ENCODE assay signal across 16 cellular contexts in the genomic region with DNA sequence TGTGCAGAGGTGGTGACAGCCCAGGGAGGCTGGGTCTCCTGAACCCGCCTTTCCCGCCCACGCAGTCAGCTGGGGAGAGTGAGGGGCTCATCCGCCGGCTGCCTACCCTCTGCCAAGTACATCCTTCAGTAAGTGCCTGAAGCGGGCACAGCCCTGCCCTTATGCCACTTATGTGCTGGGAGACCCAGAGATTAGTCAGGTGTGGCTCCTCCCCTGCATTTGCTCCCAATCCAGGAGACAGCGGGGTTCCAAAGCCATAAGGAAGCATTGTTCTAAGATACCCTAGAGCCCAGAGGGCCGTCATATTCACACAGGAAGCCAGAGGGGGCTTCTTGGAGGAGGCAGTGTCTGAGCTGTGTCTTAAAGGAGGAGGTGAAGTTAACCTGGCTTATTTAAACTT. TPM values are rescaled to one million over a fixed set of nuclear protein-coding genes. Genes with fewer than 3 reads are reported as not detected.
DNase-seq lines count a peak whose midpoint lies in the region; ATAC-seq and TF ChIP-seq lines count a peak whose summit lies in the region.
"Had no signal": no experiment of that assay in that cellular context is flagged by ENCODE, and none has a peak within 500 bp of the region (broad histone marks: within the 10 kb centered on the region; RNA-seq: fewer than 3 reads in every experiment).

No MANE protein-coding gene starts in this region.

- DNase-seq in BE2C (no peak), H4 (ENCODE audit: low spot score) (peak; percentile 4), PC-3 (no peak), left colon (no peak), islet precursor cell (no peak), GM23248 (no peak), MM.1S (no peak)
- DNase-seq: activated CD4-positive, alpha-beta T cell treated with anti-CD3 and anti-CD28 coated beads for 4 hours; activated T-cell treated with anti-CD3 and anti-CD28 coated beads, Interleukin-2, amount 50 U/mL, for 24 hours; GOT3; NCI-H1694; SIG-M5; T-helper 9 cell; trophoblast cell had no signal

- H3K9me2 ChIP-seq in PC-3 (replicated peaks; ENCODE audit: low read length) (no peaks in the 10 kb centered on the region), GM23248 (ENCODE audit: insufficient read depth) (no peaks in the 10 kb centered on the region), MM.1S (replicated peaks; ENCODE audit: insufficient read depth, low read length) (no peaks in the 10 kb centered on the region)

- TF ChIP-seq CTCF in BE2C (IDR thresholded peaks at IDR 0.05; ENCODE audit: low read depth, low read length) (0 out of 2 replicates have a peak, but pooled peaks have one; percentile 1), PC-3 (conservative IDR thresholded peaks at IDR 0.05; ENCODE audit: low read depth, low read length) (no peak), MM.1S (IDR thresholded peaks at IDR 0.05; ENCODE audit: low read length) (no peak)

- H3F3A ChIP-seq in PC-3 (ENCODE audit: low read length, unreplicated experiment), result no peaks in the 10 kb centered on the region
- no peaks in the 10 kb centered on the region for H3F3A ChIP-seq in GM23248 (ENCODE audit: insufficient read depth)
- H3F3A ChIP-seq in MM.1S (ENCODE audit: insufficient read depth, low read length), result peaks cover 2% of the 10 kb centered on the region; the same call in 1 of the 2 replicates

- no peak overlapping the region for H3K4me3 ChIP-seq in BE2C (ENCODE audit: low read depth, low read length)
- no peak overlapping the region for H3K4me3 ChIP-seq in PC-3 (ENCODE audit: low read length)
- no peak overlapping the region for H3K4me3 ChIP-seq in GM23248
- H3K4me3 ChIP-seq in MM.1S (ENCODE audit: low read length), result no peak overlapping the region

- H3K4me2 ChIP-seq in PC-3 (ENCODE audit: low read length) (no peak overlapping the region), GM23248 (ENCODE audit: unreplicated experiment) (no peak overlapping the region), MM.1S (ENCODE audit: low read depth, low read length) (no peak overlapping the region)

- CTCF ChIA-PET in PC-3 (lab: Charles Lee), result no interaction called here

- H3K36me3 ChIP-seq in BE2C (no peaks in the 10 kb centered on the region), PC-3 (ENCODE audit: low read depth, low read length) (no peaks in the 10 kb centered on the region), GM23248 (ENCODE audit: low read depth) (no peaks in the 10 kb centered on the region), MM.1S (replicated peaks; ENCODE audit: insufficient read depth, low read length) (no peaks in the 10 kb centered on the region)

- in situ Hi-C loops in GM23248 (cut with MboI), result loop anchor here (10.0 kb wide), 1 partner anchor 190 kb away; no protein-coding TSS in a partner anchor

- WGBS in GM23248 (ENCODE audit: low coverage in 1 of 2, low lambda C conversion rate in 2 of 2, missing lambda C conversion rate in 2 of 2), 2 experiments, result 68 to 69% methylated on average over 7 to 8 of the region's 8 CpGs

- H3K9ac ChIP-seq in PC-3 (ENCODE audit: low read length) (no peak overlapping the region), GM23248 (no peak overlapping the region), MM.1S (ENCODE audit: low read length) (no peak overlapping the region)

- H4K20me1 ChIP-seq in PC-3 (ENCODE audit: low read length) (no peaks in the 10 kb centered on the region), GM23248 (ENCODE audit: insufficient read depth) (no peaks in the 10 kb centered on the region), MM.1S (ENCODE audit: insufficient read depth, low read length) (no peaks in the 10 kb centered on the region)

- BruUV-seq in PC-3 (replicated peaks; lab: Mats Ljungman, UMichigan), result no TSS peak

- peak; percentile 14; the same call in 1 of the 2 replicates for ATAC-seq in PC-3
- ATAC-seq in left colon, result peak; percentile 26
- no peak for ATAC-seq in HG02798 (IDR thresholded peaks at IDR 0.05; ENCODE audit: poor library complexity, unreplicated experiment)
- ATAC-seq: stimulated activated memory B cell treated with anti-CD40 and anti-IgM and Interleukin-4, amounts not matched to agents 10 μg/mL and 1 μg/mL and 100 μg/mL, for 72 hours had no signal

- H3K27me3 ChIP-seq in BE2C (no peaks in the 10 kb centered on the region), PC-3 (ENCODE audit: low read length) (no peaks in the 10 kb centered on the region), GM23248 (replicated peaks; ENCODE audit: insufficient read depth) (no peaks in the 10 kb centered on the region), MM.1S (replicated peaks; ENCODE audit: insufficient read depth, low read length) (peaks cover 14% of the 10 kb centered on the region)

- H3K79me2 ChIP-seq in PC-3 (ENCODE audit: low read length), result no peaks in the 10 kb centered on the region
- no peaks in the 10 kb centered on the region for H3K79me2 ChIP-seq in GM23248 (ENCODE audit: insufficient read depth)
- no peaks in the 10 kb centered on the region for H3K79me2 ChIP-seq in MM.1S (ENCODE audit: low read length)

- POLR2A ChIA-PET in PC-3 (lab: Charles Lee; ENCODE audit: unreplicated experiment), result no interaction called here

- intact Hi-C loops in PC-3 (cut with micrococcal nuclease) (no loop called here), left colon (cut with DNase I, micrococcal nuclease) (no loop called here)

- H3K9me3 ChIP-seq in BE2C (no peaks in the 10 kb centered on the region), PC-3 (ENCODE audit: low read length) (no peaks in the 10 kb centered on the region), GM23248 (ENCODE audit: low read depth) (no peaks in the 10 kb centered on the region), MM.1S (replicated peaks; ENCODE audit: insufficient read depth, low read length) (no peaks in the 10 kb centered on the region)

- H3K4me1 ChIP-seq in BE2C (no peaks in the 10 kb centered on the region), PC-3 (ENCODE audit: insufficient read depth, low read length) (no peaks in the 10 kb centered on the region), GM23248 (ENCODE audit: insufficient read depth) (no peaks in the 10 kb centered on the region), MM.1S (ENCODE audit: low read length) (no peaks in the 10 kb centered on the region)

- H2AFZ ChIP-seq in PC-3 (ENCODE audit: low read length) (no peak overlapping the region), GM23248 (no peak overlapping the region), MM.1S (ENCODE audit: low read length) (no peak overlapping the region)

- H3K27ac ChIP-seq in PC-3 (ENCODE audit: low read length) (no peak overlapping the region), GM23248 (no peak overlapping the region), MM.1S (ENCODE audit: low read length) (no peak overlapping the region)

RNA-seq across cellular contexts. Expression of gene PPP6R3, which starts 5.8 kb away (rescaled TPM):
- 107 TPM for polyA plus RNA-seq in BE2C (2012; ENCODE audit: insufficient read depth, insufficient read length, low read depth)
- 60.7 and 82.5 TPM in 2 replicates for total RNA-seq in H4 (2014; rRNA removed; shearing (Covaris generic))
- 147 and 171 TPM in 2 replicates for total RNA-seq in PC-3 (2014; rRNA removed)
- 100 to 1,000 TPM; 102 to 112 TPM for total RNA-seq in left colon
- total RNA-seq in GM23248 (2014; rRNA removed; shearing (Covaris generic)), result 71.2 and 96.0 TPM in 2 replicates
- polyA plus RNA-seq in GM23248 (2016; fragmentation: Nextera tagmentation; extraction: Ambion mirVana), result 47.5 and 47.9 TPM in 2 replicates
